Comparison of ENCODE assay signal across 14 cellular contexts in the genomic region with DNA sequence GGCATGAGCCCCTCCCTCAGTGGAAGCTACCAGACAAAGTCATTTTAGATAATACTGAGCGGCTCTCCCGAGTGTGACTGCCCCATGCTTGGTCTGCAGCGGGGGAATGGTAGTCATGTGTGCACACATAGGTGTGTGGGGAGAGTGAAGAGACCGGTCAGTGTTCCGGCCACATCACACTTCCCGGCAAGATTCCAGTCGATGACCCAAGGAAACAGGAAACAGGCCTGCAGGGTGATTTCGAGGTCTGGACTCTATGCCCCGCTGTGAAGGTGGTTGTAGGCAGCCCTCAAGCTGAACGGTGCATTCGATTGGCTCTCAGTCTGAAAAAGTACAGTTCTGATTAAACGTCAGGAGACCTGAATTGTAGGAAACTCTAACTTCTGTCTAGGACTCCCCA.
A peak's percentile ranks its signal among the peaks of the same experiment; 100 is the strongest.
DNase-seq lines count a peak whose midpoint lies in the region; ATAC-seq and TF ChIP-seq lines count a peak whose summit lies in the region.
"Had no signal": no experiment of that assay in that cellular context is flagged by ENCODE, and none has a peak within 500 bp of the region (broad histone marks: within the 10 kb centered on the region; RNA-seq: fewer than 3 reads in every experiment).

No MANE protein-coding gene starts in this region.

- no peak overlapping the region for H3K4me3 Mint-ChIP-seq in neural progenitor cell
- H3K4me3 Mint-ChIP-seq: CD8-positive, alpha-beta memory T cell; H9 had no signal

- no peak for TF ChIP-seq CTCF in neural progenitor cell (IDR thresholded peaks at IDR 0.05)

- H3K9me3 ChIP-seq in neural progenitor cell (ENCODE audit: low read depth) = no peaks in the 10 kb centered on the region

- no peaks in the 10 kb centered on the region for H3K79me2 ChIP-seq in neural progenitor cell (ENCODE audit: low read depth)

- H3K4me1 Mint-ChIP-seq in neural progenitor cell = peaks cover 14% of the 10 kb centered on the region

- no peaks in the 10 kb centered on the region for H3K36me3 Mint-ChIP-seq in neural progenitor cell
- H3K36me3 Mint-ChIP-seq: CD8-positive, alpha-beta memory T cell had no signal

- H3K27ac ChIP-seq in neural progenitor cell (no peak overlapping the region), substantia nigra (ENCODE audit: low read depth, low read length, poor library complexity, severe bottlenecking) (no peak overlapping the region)

- DNase-seq in RPMI7951 (ENCODE audit: low read depth) (peak; percentile 36), dermis microvascular lymphatic vessel endothelial cell (ENCODE audit: low read depth in 2 of 2) (peak; percentile 55 to 65), neural progenitor cell (ENCODE audit: low spot score) (no peak), substantia nigra (lab: John Stamatoyannopoulos, UW) (no peak), ecto neural progenitor cell (ENCODE audit: low spot score) (no peak), NCI-H69 (lab: John Stamatoyannopoulos, UW) (no peak)
- DNase-seq: C1 segment of cervical spinal cord; CD8-positive, alpha-beta memory T cell; NCI-H1092 treated with DMSO at 0.1 percent for 48 hours; NCI-H2081; NCI-H446 treated with DMSO at 0.1 percent for 48 hours; Right ventricle myocardium superior had no signal

- H3K27me3 Mint-ChIP-seq in neural progenitor cell (ENCODE audit: insufficient read depth, low read depth) = peaks cover 2% of the 10 kb centered on the region

- H3K4me1 ChIP-seq in neural progenitor cell = no peaks in the 10 kb centered on the region

- H3K27me3 ChIP-seq in neural progenitor cell = peaks cover 6% of the 10 kb centered on the region

- H3F3A ChIP-seq in neural progenitor cell (ENCODE audit: low read depth) = no peaks in the 10 kb centered on the region

- peak overlapping the region; percentile 39 for H2AFZ ChIP-seq in neural progenitor cell (replicated peaks)

- no peaks in the 10 kb centered on the region for H4K20me1 ChIP-seq in neural progenitor cell (ENCODE audit: low read depth)

- H3K9me3 Mint-ChIP-seq in neural progenitor cell = no peaks in the 10 kb centered on the region
- H3K9me3 Mint-ChIP-seq: CD8-positive, alpha-beta memory T cell; H9 had no signal

- no peak for ATAC-seq in HG02884 (IDR thresholded peaks at IDR 0.05; ENCODE audit: unreplicated experiment)

- no peak overlapping the region for H3K27ac Mint-ChIP-seq in neural progenitor cell
- H3K27ac Mint-ChIP-seq: H9 had no signal

- no peak overlapping the region for H3K4me3 ChIP-seq in neural progenitor cell

- no peak overlapping the region for H3K4me2 ChIP-seq in neural progenitor cell

- H3K36me3 ChIP-seq in neural progenitor cell = no peaks in the 10 kb centered on the region

- H3K9ac ChIP-seq in neural progenitor cell = no peak overlapping the region

Comparison
In these comparisons a context has a peak if more than half of its experiments do, and no peak if none do; other contexts are left out.
1. DNase-seq: peak in RPMI7951 (single experiment) and dermis microvascular lymphatic vessel endothelial cell (2 of 2); none in neural progenitor cell (single experiment), substantia nigra (0 of 49), ecto neural progenitor cell (single experiment) and NCI-H69 (single experiment).